Comparison of ENCODE assay signal across 1 cellular context in genomic region chr5:72346396-72346795, GRCh38.
TF ChIP-seq lines count a peak whose summit lies in the region.

No MANE protein-coding gene starts in this region.

TF ChIP-seq in K562, 482 proteins besides CTCF, POLR2A, EP300 and RAD21:
- TF ChIP-seq ZNF24 (IDR thresholded peaks at IDR 0.05) (no peak), NFIC (IDR thresholded peaks at IDR 0.05) (peak; percentile 40; the same call in 1 of the 2 replicates)
